Comparison of ENCODE assay signal across 8 cellular contexts in the genomic region with DNA sequence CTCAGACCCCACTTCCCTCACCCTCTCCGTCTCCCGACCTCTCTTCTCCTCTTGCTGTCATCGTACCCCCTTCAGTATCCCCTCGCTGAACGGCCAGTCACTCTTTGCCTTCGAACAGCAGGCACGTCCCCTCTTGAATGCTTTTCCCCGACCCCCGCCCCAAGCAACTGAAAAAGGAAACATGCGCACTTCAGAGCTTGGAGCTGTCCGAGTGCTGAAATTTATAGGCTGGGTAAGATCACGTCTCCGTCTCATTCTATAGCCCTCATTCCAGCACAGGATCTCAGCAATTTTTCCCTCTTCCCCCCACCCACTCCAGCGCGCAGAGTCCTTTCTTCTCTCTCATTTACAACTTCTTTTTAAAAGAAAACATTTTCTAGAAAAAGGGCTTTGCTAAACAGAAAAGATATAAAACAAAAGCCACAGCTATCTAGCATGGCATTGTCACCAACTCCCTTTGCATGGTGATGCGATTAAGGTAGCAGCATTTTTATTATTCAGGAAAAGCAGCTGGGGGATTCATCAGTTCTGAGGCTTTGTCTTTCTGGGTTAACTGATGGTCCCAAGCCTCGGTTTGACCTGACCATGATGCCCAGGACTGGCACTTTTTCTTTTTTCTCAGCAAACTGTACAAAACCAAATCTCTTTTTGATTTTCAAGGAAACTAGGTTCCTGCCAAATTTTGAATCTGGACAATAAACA. TPM values are rescaled to one million over a fixed set of nuclear protein-coding genes. Genes with fewer than 3 reads are reported as not detected.
DNase-seq lines count a peak whose midpoint lies in the region; ATAC-seq and TF ChIP-seq lines count a peak whose summit lies in the region.

A gene (plus strand): TSS at position 249 of the 702 bp plus-strand sequence. CDS start 522 bp downstream, outside the sequence.

- no peaks in the 10 kb centered on the region for H3K27me3 ChIP-seq in liver (ENCODE audit: control insufficient read depth in 4 of 4, insufficient read depth in 4 of 4, low read length in 3 of 4)

- peak; percentile 25 for DNase-seq in AG20443 (ENCODE audit: low spot score)
- DNase-seq in HK-2 (ENCODE audit: unreplicated experiment), result peak; percentile 3
- DNase-seq in astrocyte of the cerebellum (ENCODE audit: low read depth), result peak; percentile 8
- DNase-seq in NOMO-1 treated with dmso at 0.1 percent for 144 hours (lab: John Stamatoyannopoulos, UW; ENCODE audit: unreplicated experiment), result no peak
- no peak for DNase-seq in 8988T
- DNase-seq in NK-92 (lab: John Stamatoyannopoulos, UW; ENCODE audit: unreplicated experiment), result no peak

- no peaks in the 10 kb centered on the region for H3K9me3 ChIP-seq in liver (ENCODE audit: control insufficient read depth in 4 of 4, low read length in 3 of 4)

- H3K4me1 ChIP-seq in liver (ENCODE audit: control insufficient read depth in 4 of 4, insufficient read depth in 4 of 4, low read length in 3 of 4), result no peaks in the 10 kb centered on the region

- TF ChIP-seq CTCF in astrocyte of the cerebellum (IDR thresholded peaks at IDR 0.05; ENCODE audit: low read depth, low read length, missing control alignments) (no peak), liver (IDR thresholded peaks at IDR 0.05; ENCODE audit: low read depth, low read length, missing input control) (no peak)

- H3K9ac ChIP-seq in liver (ENCODE audit: low read depth in 1 of 2, low read length in 2 of 2), result no peak within 1 kb of the TSS

- no peak for ATAC-seq in HG03342 (IDR thresholded peaks at IDR 0.05; ENCODE audit: unreplicated experiment)

- H3K4me3 ChIP-seq in astrocyte of the cerebellum (ENCODE audit: low read depth, low read length) (no peak within 1 kb of the TSS), liver (ENCODE audit: low read depth in 1 of 3, low read length in 3 of 3) (no peak within 1 kb of the TSS)

- WGBS in liver, result 5% methylated on average over 17 of the region's 17 CpGs

- no peak for TF ChIP-seq RAD21 in liver (IDR thresholded peaks at IDR 0.05)

- in situ Hi-C loops in astrocyte of the cerebellum (cut with HindIII; ENCODE audit: low sequenced_read_pairs), result no loop called here

- no peaks in the 10 kb centered on the region for H3K36me3 ChIP-seq in liver (ENCODE audit: control insufficient read depth in 4 of 4, insufficient read depth in 3 of 4, low read depth in 1 of 4, low read length in 3 of 4)

- no peak within 1 kb of the TSS for H3K27ac ChIP-seq in liver (ENCODE audit: low read depth in 1 of 2, low read length in 2 of 2)

TF ChIP-seq in liver, 16 proteins besides CTCF, POLR2A, EP300 and RAD21:
- no peak for TF ChIP-seq SP1 (IDR thresholded peaks at IDR 0.05)
- TF ChIP-seq, protein P1, sequence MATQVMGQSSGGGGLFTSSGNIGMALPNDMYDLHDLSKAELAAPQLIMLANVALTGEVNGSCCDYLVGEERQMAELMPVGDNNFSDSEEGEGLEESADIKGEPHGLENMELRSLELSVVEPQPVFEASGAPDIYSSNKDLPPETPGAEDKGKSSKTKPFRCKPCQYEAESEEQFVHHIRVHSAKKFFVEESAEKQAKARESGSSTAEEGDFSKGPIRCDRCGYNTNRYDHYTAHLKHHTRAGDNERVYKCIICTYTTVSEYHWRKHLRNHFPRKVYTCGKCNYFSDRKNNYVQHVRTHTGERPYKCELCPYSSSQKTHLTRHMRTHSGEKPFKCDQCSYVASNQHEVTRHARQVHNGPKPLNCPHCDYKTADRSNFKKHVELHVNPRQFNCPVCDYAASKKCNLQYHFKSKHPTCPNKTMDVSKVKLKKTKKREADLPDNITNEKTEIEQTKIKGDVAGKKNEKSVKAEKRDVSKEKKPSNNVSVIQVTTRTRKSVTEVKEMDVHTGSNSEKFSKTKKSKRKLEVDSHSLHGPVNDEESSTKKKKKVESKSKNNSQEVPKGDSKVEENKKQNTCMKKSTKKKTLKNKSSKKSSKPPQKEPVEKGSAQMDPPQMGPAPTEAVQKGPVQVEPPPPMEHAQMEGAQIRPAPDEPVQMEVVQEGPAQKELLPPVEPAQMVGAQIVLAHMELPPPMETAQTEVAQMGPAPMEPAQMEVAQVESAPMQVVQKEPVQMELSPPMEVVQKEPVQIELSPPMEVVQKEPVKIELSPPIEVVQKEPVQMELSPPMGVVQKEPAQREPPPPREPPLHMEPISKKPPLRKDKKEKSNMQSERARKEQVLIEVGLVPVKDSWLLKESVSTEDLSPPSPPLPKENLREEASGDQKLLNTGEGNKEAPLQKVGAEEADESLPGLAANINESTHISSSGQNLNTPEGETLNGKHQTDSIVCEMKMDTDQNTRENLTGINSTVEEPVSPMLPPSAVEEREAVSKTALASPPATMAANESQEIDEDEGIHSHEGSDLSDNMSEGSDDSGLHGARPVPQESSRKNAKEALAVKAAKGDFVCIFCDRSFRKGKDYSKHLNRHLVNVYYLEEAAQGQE (IDR thresholded peaks at IDR 0.05), result peak; percentile 97
TF ChIP-seq in liver: peak in this region for 1.

RNA-seq across cellular contexts. Expression of the gene that starts here (rescaled TPM):
- total RNA-seq in liver, result not detected
- not detected for polyA plus RNA-seq in liver

Comparison
In these comparisons a context has a peak if more than half of its experiments do, and no peak if none do; other contexts are left out.
1. DNase-seq: peak in AG20443 (single experiment), HK-2 (single experiment) and astrocyte of the cerebellum (single experiment); none in NOMO-1 treated with dmso at 0.1 percent for 144 hours (single experiment), 8988T (single experiment) and NK-92 (single experiment).